27 cellular contexts compared by ENCODE assay signal in genomic region chr2:219876931-219877330, GRCh38.
"Had no signal": no experiment of that assay in that cellular context is flagged by ENCODE, and none has a peak within 500 bp of the region (broad histone marks: within the 10 kb centered on the region; RNA-seq: fewer than 3 reads in every experiment).

No MANE protein-coding gene starts in this region.

- H3K36me3 Mint-ChIP-seq: stimulated activated effector memory CD8-positive, alpha-beta T cell treated with anti-CD3 and anti-CD28 coated beads, Interleukin-12 subunit alpha, Interleukin-12 subunit beta, amount 100 ng/mL, for 72 hours; stimulated activated memory B cell treated with anti-CD40 and anti-IgM and Interleukin-4, amounts not matched to agents 10 μg/mL and 1 μg/mL and 100 μg/mL, for 72 hours; stimulated activated naive B cell treated with anti-CD40 and anti-IgM and Interleukin-4, amounts not matched to agents 10 μg/mL and 1 μg/mL and 100 μg/mL, for 72 hours; type B pancreatic cell had no signal

- H3K4me1 ChIP-seq: stomach, suprapubic skin, testis, thyroid gland, tibial artery, tibial nerve, transverse colon, upper lobe of left lung, upper lobe of right lung, uterus, vagina had no signal

- H3K36me3 ChIP-seq: stomach, suprapubic skin, thoracic aorta, thyroid gland, tibial artery, tibial nerve, transverse colon, upper lobe of left lung, upper lobe of right lung, uterus, vagina had no signal

- H3K4me3 Mint-ChIP-seq: stimulated activated effector memory CD8-positive, alpha-beta T cell treated with anti-CD3 and anti-CD28 coated beads, Interleukin-12 subunit alpha, Interleukin-12 subunit beta, amount 100 ng/mL, for 72 hours; stimulated activated memory B cell treated with anti-CD40 and anti-IgM and Interleukin-4, amounts not matched to agents 10 μg/mL and 1 μg/mL and 100 μg/mL, for 72 hours; stimulated activated naive B cell treated with anti-CD40 and anti-IgM and Interleukin-4, amounts not matched to agents 10 μg/mL and 1 μg/mL and 100 μg/mL, for 72 hours; stimulated activated naive CD8-positive, alpha-beta T cell treated with anti-CD3 and anti-CD28 coated beads, Interleukin-15, amount 100 ng/mL, for 72 hours; stimulated activated naive CD8-positive, alpha-beta T cell treated with anti-CD3 and anti-CD28 coated beads, Interleukin-15, Interleukin-2, amounts not matched to agents 100 ng/mL and 50 ng/mL, for 24 hours; type B pancreatic cell had no signal

- DNase-seq: stimulated activated CD4-positive, alpha-beta T cell treated with anti-CD3 and anti-CD28 coated beads, Interleukin-2, amount 100 ng/mL, for 48 hours; stimulated activated CD4-positive, alpha-beta T cell treated with anti-CD3 and anti-CD28 coated beads, Interleukin-4, amount 100 ng/mL, for 1 hour; stimulated activated CD4-positive, alpha-beta T cell treated with anti-CD3 and anti-CD28 coated beads, Interleukin-4, amount 100 ng/mL, for 24 hours; stimulated activated CD4-positive, alpha-beta T cell treated with anti-CD3 and anti-CD28 coated beads, Interleukin-4, amount 100 ng/mL, for 4 hours; stimulated activated CD8-positive, alpha-beta memory T cell treated with anti-CD3 and anti-CD28 coated beads, Interleukin-4, amount 100 ng/mL, for 48 hours; stimulated activated naive B cell treated with anti-CD40 and anti-IgM and Interleukin-4, amounts not matched to agents 10 μg/mL and 1 μg/mL and 100 μg/mL, for 72 hours; stimulated activated naive CD4-positive, alpha-beta T cell; stimulated activated naive CD4-positive, alpha-beta T cell treated with Interleukin-2 at 50 U/mL for 16 hours; stimulated activated naive CD8-positive, alpha-beta T cell treated with anti-CD3 and anti-CD28 coated beads, Interleukin-15, amount 100 ng/mL, for 72 hours; stimulated activated naive CD8-positive, alpha-beta T cell treated with anti-CD3 and anti-CD28 coated beads, Interleukin-15, Interleukin-2, amounts not matched to agents 100 U/mL and 50 U/mL, for 24 hours; stomach; substantia nigra; testis; thyroid gland; tibial artery; transverse colon; upper lobe of left lung; upper lobe of right lung; uterus had no signal

- H3K9me3 Mint-ChIP-seq: stimulated activated effector memory CD8-positive, alpha-beta T cell treated with anti-CD3 and anti-CD28 coated beads, Interleukin-12 subunit alpha, Interleukin-12 subunit beta, amount 100 ng/mL, for 72 hours; stimulated activated memory B cell treated with anti-CD40 and anti-IgM and Interleukin-4, amounts not matched to agents 10 μg/mL and 1 μg/mL and 100 μg/mL, for 72 hours; stimulated activated naive CD8-positive, alpha-beta T cell treated with anti-CD3 and anti-CD28 coated beads, Interleukin-15, amount 100 ng/mL, for 72 hours; stimulated activated naive CD8-positive, alpha-beta T cell treated with anti-CD3 and anti-CD28 coated beads, Interleukin-15, Interleukin-2, amounts not matched to agents 100 ng/mL and 50 ng/mL, for 24 hours had no signal

- H3K27me3 ChIP-seq: testis, thyroid gland, tibial artery, tibial nerve, transverse colon, upper lobe of left lung, upper lobe of right lung, uterus, vagina had no signal

- H3K27ac Mint-ChIP-seq: stimulated activated effector memory CD8-positive, alpha-beta T cell treated with anti-CD3 and anti-CD28 coated beads, Interleukin-12 subunit alpha, Interleukin-12 subunit beta, amount 100 ng/mL, for 72 hours; stimulated activated memory B cell treated with anti-CD40 and anti-IgM and Interleukin-4, amounts not matched to agents 10 μg/mL and 1 μg/mL and 100 μg/mL, for 72 hours; stimulated activated naive B cell treated with anti-CD40 and anti-IgM and Interleukin-4, amounts not matched to agents 10 μg/mL and 1 μg/mL and 100 μg/mL, for 72 hours; stimulated activated naive CD8-positive, alpha-beta T cell treated with anti-CD3 and anti-CD28 coated beads, Interleukin-15, amount 100 ng/mL, for 72 hours; stimulated activated naive CD8-positive, alpha-beta T cell treated with anti-CD3 and anti-CD28 coated beads, Interleukin-15, Interleukin-2, amounts not matched to agents 100 ng/mL and 50 ng/mL, for 24 hours; type B pancreatic cell had no signal

- H3K27me3 Mint-ChIP-seq: stimulated activated memory B cell treated with anti-CD40 and anti-IgM and Interleukin-4, amounts not matched to agents 10 μg/mL and 1 μg/mL and 100 μg/mL, for 72 hours; stimulated activated naive CD8-positive, alpha-beta T cell treated with anti-CD3 and anti-CD28 coated beads, Interleukin-15, amount 100 ng/mL, for 72 hours had no signal

- H3K4me1 Mint-ChIP-seq: stimulated activated effector memory CD8-positive, alpha-beta T cell treated with anti-CD3 and anti-CD28 coated beads, Interleukin-12 subunit alpha, Interleukin-12 subunit beta, amount 100 ng/mL, for 72 hours; stimulated activated memory B cell treated with anti-CD40 and anti-IgM and Interleukin-4, amounts not matched to agents 10 μg/mL and 1 μg/mL and 100 μg/mL, for 72 hours; stimulated activated naive B cell treated with anti-CD40 and anti-IgM and Interleukin-4, amounts not matched to agents 10 μg/mL and 1 μg/mL and 100 μg/mL, for 72 hours; stimulated activated naive CD8-positive, alpha-beta T cell treated with anti-CD3 and anti-CD28 coated beads, Interleukin-15, amount 100 ng/mL, for 72 hours had no signal

- ATAC-seq: stimulated activated effector memory CD8-positive, alpha-beta T cell treated with anti-CD3 and anti-CD28 coated beads, Interleukin-12 subunit alpha, Interleukin-12 subunit beta, amount 100 ng/mL, for 72 hours; stimulated activated memory B cell treated with anti-CD40 and anti-IgM and Interleukin-4, amounts not matched to agents 10 μg/mL and 1 μg/mL and 100 μg/mL, for 72 hours; stimulated activated naive B cell treated with anti-CD40 and anti-IgM and Interleukin-4, amounts not matched to agents 10 μg/mL and 1 μg/mL and 100 μg/mL, for 72 hours; stimulated activated naive CD8-positive, alpha-beta T cell treated with anti-CD3 and anti-CD28 coated beads, Interleukin-15, amount 100 ng/mL, for 72 hours; stimulated activated naive CD8-positive, alpha-beta T cell treated with anti-CD3 and anti-CD28 coated beads, Interleukin-15, Interleukin-2, amounts not matched to agents 100 U/mL and 50 U/mL, for 24 hours; upper lobe of right lung had no signal

- H3K4me3 ChIP-seq: stomach, suprapubic skin, testis, thoracic aorta, thyroid gland, tibial artery, tibial nerve, transverse colon, upper lobe of left lung, upper lobe of right lung, uterus, vagina had no signal

- H3K9me3 ChIP-seq: stomach, suprapubic skin, testis, thoracic aorta, thyroid gland, tibial artery, tibial nerve, transverse colon, upper lobe of left lung, upper lobe of right lung, uterus, vagina had no signal

- H3K27ac ChIP-seq: stomach, suprapubic skin, testis, thoracic aorta, thyroid gland, tibial artery, tibial nerve, transverse colon, upper lobe of left lung, upper lobe of right lung, uterus, vagina had no signal
